ENCODE assay signal across 11 cellular contexts in genomic region chr6:63904844-63905243, GRCh38.
DNase-seq lines count a peak whose midpoint lies in the region; ATAC-seq and TF ChIP-seq lines count a peak whose summit lies in the region.
"Had no signal": no experiment of that assay in that cellular context is flagged by ENCODE, and none has a peak within 500 bp of the region (broad histone marks: within the 10 kb centered on the region; RNA-seq: fewer than 3 reads in every experiment).

No MANE protein-coding gene starts in this region.

- H3K9me3 ChIP-seq in SK-N-SH = no peaks in the 10 kb centered on the region
- H3K9me3 ChIP-seq: ascending aorta, neutrophil had no signal

- TF ChIP-seq EP300 in SK-N-SH (IDR thresholded peaks at IDR 0.05; ENCODE audit: borderline replicate concordance in 1 of 2, low read depth in 1 of 2, low read length in 1 of 2) = peak in 1 of 2 experiments; percentile 79; a peak in 1 of 4 replicates

- H3K9me2 ChIP-seq in SK-N-SH = no peaks in the 10 kb centered on the region

- TF ChIP-seq RAD21 in SK-N-SH (IDR thresholded peaks at IDR 0.05; ENCODE audit: low read length) = no peak

- peaks cover 2 to 10% of the 10 kb centered on the region in 2 experiments; a peak in 2 of 4 replicates for H3K4me1 ChIP-seq in SK-N-SH (ENCODE audit: control insufficient read depth in 1 of 2, insufficient read depth in 2 of 2, low read depth in 1 of 2, low read length in 1 of 2)
- H3K4me1 ChIP-seq: ascending aorta had no signal

- intact Hi-C loops in posterior cingulate gyrus (cut with DNase I) = no loop called here

- CTCF ChIA-PET in SK-N-SH (lab: Yijun Ruan, JAX) = no interaction called here

- H3K4me3 ChIP-seq in SK-N-SH (ENCODE audit: low read depth in 2 of 2, low read length in 1 of 2) = no peak overlapping the region
- H3K4me3 ChIP-seq: ascending aorta had no signal

- H3F3A ChIP-seq in SK-N-SH (replicated peaks; ENCODE audit: insufficient read depth) = peaks cover 21% of the 10 kb centered on the region

- peak overlapping the region in 1 of 2 experiments; percentile 52; a peak in 2 of 4 replicates for H3K27ac ChIP-seq in SK-N-SH (ENCODE audit: low read depth in 2 of 2, low read length in 1 of 2)
- H3K27ac ChIP-seq: ascending aorta, neutrophil had no signal

- no peaks in the 10 kb centered on the region for H3K36me3 ChIP-seq in SK-N-SH (replicated peaks in 1 of 2; ENCODE audit: control insufficient read depth in 1 of 2, insufficient read depth in 2 of 2, low read length in 1 of 2)
- H3K36me3 ChIP-seq: ascending aorta, neutrophil had no signal

- no peak overlapping the region for H2AFZ ChIP-seq in SK-N-SH (ENCODE audit: low read depth)

- H3K27me3 ChIP-seq in SK-N-SH (ENCODE audit: insufficient read depth) = no peaks in the 10 kb centered on the region
- H3K27me3 ChIP-seq: ascending aorta, neutrophil had no signal

- ATAC-seq in HG03342 (IDR thresholded peaks at IDR 0.05; ENCODE audit: unreplicated experiment) = peak; percentile 59

- POLR2A ChIA-PET in SK-N-SH (lab: Yijun Ruan, JAX) = no interaction called here

- 14% methylated on average over 3 of the region's 3 CpGs for WGBS in SK-N-SH (ENCODE audit: low lambda C conversion rate)

- no peaks in the 10 kb centered on the region for H4K20me1 ChIP-seq in SK-N-SH (ENCODE audit: insufficient read depth)

- H3K79me2 ChIP-seq in SK-N-SH (ENCODE audit: insufficient read depth) = no peaks in the 10 kb centered on the region

- H3K9ac ChIP-seq in SK-N-SH = no peak overlapping the region

- H3K4me2 ChIP-seq in SK-N-SH = peak overlapping the region; percentile 13; the same call in 1 of the 2 replicates

- TF ChIP-seq CTCF in SK-N-SH (IDR thresholded peaks at IDR 0.05) = no peak

- DNase-seq in GM03348 (ENCODE audit: low spot score) (peak; percentile 46), SK-N-SH (no peak), hepatic stellate cell (ENCODE audit: low spot score) (peak; percentile 47), posterior cingulate gyrus (no peak), COR-L47 (lab: John Stamatoyannopoulos, UW) (no peak), NCI-H146 (lab: John Stamatoyannopoulos, UW) (no peak), NCI-H2227 treated with DMSO at 0.1 percent for 48 hours (lab: John Stamatoyannopoulos, UW) (no peak)
- DNase-seq: DMS153 had no signal

TF ChIP-seq in SK-N-SH, 30 proteins besides CTCF, POLR2A, EP300 and RAD21:
- TF ChIP-seq GABPA (IDR thresholded peaks at IDR 0.05; ENCODE audit: low read depth) = peak; percentile 50
- 0 out of 2 replicates have a peak, but pooled peaks have one; percentile 28 for TF ChIP-seq POLR2AphosphoS5 (IDR thresholded peaks at IDR 0.05; ENCODE audit: low read depth, low read length)
- TF ChIP-seq NFIC (IDR thresholded peaks at IDR 0.05; ENCODE audit: borderline replicate concordance) = 0 out of 2 replicates have a peak, but pooled peaks have one; percentile 44
- TF ChIP-seq PBX3 (IDR thresholded peaks at IDR 0.05) = peak; percentile 85
- TF ChIP-seq SMC3 (IDR thresholded peaks at IDR 0.05; ENCODE audit: low read depth, low read length) = no peak
- no peak for TF ChIP-seq MEF2A (IDR thresholded peaks at IDR 0.05; ENCODE audit: borderline replicate concordance, low read depth)
- peak; percentile 33; the same call in 1 of the 2 replicates for TF ChIP-seq TEAD4 (IDR thresholded peaks at IDR 0.05; ENCODE audit: borderline replicate concordance, insufficient read depth)
- TF ChIP-seq TCF12 (IDR thresholded peaks at IDR 0.05) = peak; percentile 95
- peak; percentile 58 for TF ChIP-seq FOSL2 (IDR thresholded peaks at IDR 0.05; ENCODE audit: borderline replicate concordance, low read depth)
- TF ChIP-seq MAX (IDR thresholded peaks at IDR 0.05; ENCODE audit: low read depth) = 0 out of 2 replicates have a peak, but pooled peaks have one; percentile 23
- TF ChIP-seq ZBTB33 (IDR thresholded peaks at IDR 0.05; ENCODE audit: borderline replicate concordance, low read depth) = 0 out of 2 replicates have a peak, but pooled peaks have one; percentile 14
- no peak for TF ChIP-seq MXI1 (IDR thresholded peaks at IDR 0.05; ENCODE audit: low read depth, low read length)
- TF ChIP-seq JUND (IDR thresholded peaks at IDR 0.05) = peak; percentile 66

Comparison
In these comparisons a context has a peak if more than half of its experiments do, and no peak if none do; other contexts are left out.
1. DNase-seq: peak in GM03348 (single experiment) and hepatic stellate cell (single experiment); none in SK-N-SH (single experiment), posterior cingulate gyrus (0 of 10), COR-L47 (single experiment), NCI-H146 (single experiment) and NCI-H2227 treated with DMSO at 0.1 percent for 48 hours (single experiment).